In the genomic region with DNA sequence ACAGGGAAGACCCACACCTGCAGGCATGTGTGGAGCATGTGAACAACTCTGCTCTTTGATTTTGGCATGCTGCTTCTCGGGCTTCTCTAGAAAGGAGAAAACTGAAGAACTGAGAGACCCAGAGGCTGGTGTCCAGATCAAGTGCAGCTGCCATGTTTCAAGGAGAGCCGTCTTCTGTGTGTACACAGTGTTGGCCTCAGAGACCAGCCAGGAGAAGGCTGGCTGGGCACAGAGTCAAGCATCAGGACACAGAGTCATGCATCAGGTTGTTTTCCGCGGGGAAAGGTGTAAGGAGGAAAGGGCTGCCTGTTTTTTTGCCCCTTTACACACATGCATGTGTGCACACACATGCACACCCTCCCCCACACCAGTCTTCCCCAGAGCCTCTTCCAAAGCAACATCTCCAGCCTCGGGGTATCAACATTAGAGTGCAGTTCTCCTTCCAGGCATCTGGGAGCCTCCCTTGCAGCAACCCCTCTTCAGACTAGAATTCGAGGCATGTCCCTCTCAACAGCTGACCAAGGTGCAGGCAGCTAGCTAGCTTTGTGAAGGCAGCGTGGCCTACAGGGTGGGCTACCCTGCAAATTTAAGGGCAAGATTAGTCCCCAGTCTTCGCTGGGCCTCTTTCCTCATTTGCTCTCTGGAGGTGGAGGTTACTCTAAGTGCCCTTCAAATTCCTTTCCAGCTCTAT, we compare ENCODE assay signal across 1 cellular context.
TF ChIP-seq lines count a peak whose summit lies in the region.

No MANE protein-coding gene starts in this region.

TF ChIP-seq in H1, 55 proteins besides CTCF, POLR2A, EP300 and RAD21 (continued from another document):
- TF ChIP-seq YY1 (IDR thresholded peaks at IDR 0.05; ENCODE audit: low read depth, low read length) (no peak), ZNF274 (IDR thresholded peaks at IDR 0.05; ENCODE audit: borderline replicate concordance, extremely low read depth, low read length) (no peak), CHD1 (IDR thresholded peaks at IDR 0.05; ENCODE audit: low read depth, low read length) (no peak), RXRA (IDR thresholded peaks at IDR 0.05; ENCODE audit: insufficient read depth, low read depth, low read length) (no peak)
